In genomic region chr2:219010162-219010756, GRCh38 we compare ENCODE assay signal across 10 cellular contexts. TPM values are rescaled to one million over a fixed set of nuclear protein-coding genes. Genes with fewer than 3 reads are reported as not detected.
DNase-seq lines count a peak whose midpoint lies in the region; ATAC-seq and TF ChIP-seq lines count a peak whose summit lies in the region.
"Had no signal": no experiment of that assay in that cellular context is flagged by ENCODE, and none has a peak within 500 bp of the region (broad histone marks: within the 10 kb centered on the region; RNA-seq: fewer than 3 reads in every experiment).

No MANE protein-coding gene starts in this region.

- no peak overlapping the region for H3K27ac Mint-ChIP-seq in activated T-helper 17 cell treated with anti-CD3 and anti-CD28 coated beads, Interleukin-2, amount 50 U/mL, for 72 hours
- H3K27ac Mint-ChIP-seq in nephron: no peak overlapping the region

- TF ChIP-seq CTCF in nephron (IDR thresholded peaks at IDR 0.05; ENCODE audit: unreplicated experiment in 3 of 3): peak in 2 of 3 experiments; percentile 27 to 34

- peaks cover 22% of the 10 kb centered on the region for H3K27me3 Mint-ChIP-seq in activated T-helper 17 cell treated with anti-CD3 and anti-CD28 coated beads, Interleukin-2, amount 50 U/mL, for 72 hours
- H3K27me3 Mint-ChIP-seq in nephron (ENCODE audit: low read depth): peaks cover 94% of the 10 kb centered on the region

- H3K36me3 Mint-ChIP-seq in activated T-helper 17 cell treated with anti-CD3 and anti-CD28 coated beads, Interleukin-2, amount 50 U/mL, for 72 hours (ENCODE audit: low read depth): no peaks in the 10 kb centered on the region
- no peaks in the 10 kb centered on the region for H3K36me3 Mint-ChIP-seq in nephron (ENCODE audit: low read depth)

- no peaks in the 10 kb centered on the region for H3K9me3 Mint-ChIP-seq in activated T-helper 17 cell treated with anti-CD3 and anti-CD28 coated beads, Interleukin-2, amount 50 U/mL, for 72 hours
- H3K9me3 Mint-ChIP-seq in nephron: no peaks in the 10 kb centered on the region

- no peak overlapping the region for H3K4me3 Mint-ChIP-seq in activated T-helper 17 cell treated with anti-CD3 and anti-CD28 coated beads, Interleukin-2, amount 50 U/mL, for 72 hours
- no peak overlapping the region for H3K4me3 Mint-ChIP-seq in nephron

- ATAC-seq in HG03175 (IDR thresholded peaks at IDR 0.05; ENCODE audit: unreplicated experiment) (peak; percentile 53), GM18858 (IDR thresholded peaks at IDR 0.05; ENCODE audit: unreplicated experiment) (no peak), HG03565 (IDR thresholded peaks at IDR 0.05; ENCODE audit: unreplicated experiment) (no peak)
- peak; percentile 50 for ATAC-seq in activated T-helper 17 cell treated with anti-CD3 and anti-CD28 coated beads, Interleukin-2, amount 50 U/mL, for 72 hours (replicated peaks)

- no peaks in the 10 kb centered on the region for H3K4me1 Mint-ChIP-seq in activated T-helper 17 cell treated with anti-CD3 and anti-CD28 coated beads, Interleukin-2, amount 50 U/mL, for 72 hours
- H3K4me1 Mint-ChIP-seq in nephron: no peaks in the 10 kb centered on the region

- peak; percentile 27 for DNase-seq in NCI-H1694 (lab: John Stamatoyannopoulos, UW)
- no peak for DNase-seq in NCI-H1694 treated with DMSO at 0.1 percent for 48 hours (lab: John Stamatoyannopoulos, UW)
- no peak for DNase-seq in putamen (ENCODE audit: low spot score)

RNA-seq across cellular contexts. Expression of gene CRYBA2, which starts 17.0 kb away (rescaled TPM):
- total RNA-seq in activated T-helper 17 cell treated with anti-CD3 and anti-CD28 coated beads, Interleukin-2, amount 50 U/mL, for 72 hours: not detected
- total RNA-seq: glomerular endothelial cell, SJCRH30 had no signal

RNA-seq across cellular contexts. Expression of gene FEV, which starts 25.3 kb away (rescaled TPM):
- not detected for total RNA-seq in activated T-helper 17 cell treated with anti-CD3 and anti-CD28 coated beads, Interleukin-2, amount 50 U/mL, for 72 hours
- total RNA-seq: glomerular endothelial cell, SJCRH30 had no signal

RNA-seq across cellular contexts. Expression of gene CFAP65, which starts 31.1 kb away (rescaled TPM):
- not detected for total RNA-seq in activated T-helper 17 cell treated with anti-CD3 and anti-CD28 coated beads, Interleukin-2, amount 50 U/mL, for 72 hours
- total RNA-seq: glomerular endothelial cell, SJCRH30 had no signal

RNA-seq across cellular contexts. Expression of gene IHH, which starts 50.5 kb away (rescaled TPM):
- total RNA-seq in activated T-helper 17 cell treated with anti-CD3 and anti-CD28 coated beads, Interleukin-2, amount 50 U/mL, for 72 hours: under 1 TPM; 0.28 to 0.29 TPM
- total RNA-seq: glomerular endothelial cell, SJCRH30 had no signal

RNA-seq across cellular contexts. Expression of gene CDK5R2, which starts 50.8 kb away (rescaled TPM):
- not detected for total RNA-seq in activated T-helper 17 cell treated with anti-CD3 and anti-CD28 coated beads, Interleukin-2, amount 50 U/mL, for 72 hours
- total RNA-seq: glomerular endothelial cell had no signal

Comparison
In these comparisons a context has a peak if more than half of its experiments do, and no peak if none do; other contexts are left out.
1. ATAC-seq: peak in HG03175 (single experiment) and activated T-helper 17 cell treated with anti-CD3 and anti-CD28 coated beads, Interleukin-2, amount 50 U/mL, for 72 hours (single experiment); none in GM18858 (single experiment) and HG03565 (single experiment).